ENCODE assay signal across 8 cellular contexts in the genomic region with DNA sequence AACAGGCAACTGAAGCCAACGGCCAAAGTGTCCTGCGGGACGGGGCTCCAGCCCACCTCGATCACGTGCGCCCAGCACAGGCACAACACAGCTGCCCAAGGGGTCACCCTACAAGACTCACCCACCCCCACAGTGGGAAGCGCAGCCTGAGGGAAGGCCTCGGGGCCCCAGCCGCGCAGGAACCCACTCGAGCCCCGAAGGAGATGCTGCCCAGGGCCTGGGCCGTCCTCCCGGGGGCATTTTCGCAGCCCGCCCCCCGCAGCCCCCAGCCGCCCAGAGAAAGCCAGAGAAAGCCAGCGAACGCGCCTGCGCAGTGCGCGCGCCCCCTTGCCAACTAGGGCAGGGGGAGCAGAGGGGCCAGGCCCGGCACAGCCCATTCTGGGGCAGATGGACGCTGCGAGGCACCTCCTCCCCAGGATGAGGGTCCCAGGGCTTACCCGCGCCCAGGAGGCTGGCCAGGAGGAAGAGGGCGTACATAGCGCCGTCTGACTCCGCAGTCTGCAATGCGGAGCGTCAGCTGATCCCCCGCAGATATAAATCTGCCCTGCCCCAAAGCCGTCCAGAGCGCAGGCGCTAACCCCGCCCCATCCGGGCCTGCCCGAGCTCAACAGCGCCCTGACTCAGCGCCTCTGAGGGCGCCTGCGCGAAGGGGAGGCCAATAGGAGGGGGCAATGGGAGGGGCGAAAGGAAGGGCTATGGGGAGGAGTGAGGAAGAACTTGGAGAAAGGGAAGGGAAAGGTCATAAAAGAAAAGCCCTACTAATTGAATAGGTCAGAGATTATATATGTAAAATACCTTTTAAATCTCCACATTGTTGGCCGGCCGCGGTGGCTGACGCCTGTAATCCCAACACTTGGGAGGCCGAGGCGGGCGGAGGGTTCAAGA. TPM values are rescaled to one million over a fixed set of nuclear protein-coding genes. Genes with fewer than 3 reads are reported as not detected.
DNase-seq lines count a peak whose midpoint lies in the region; ATAC-seq and TF ChIP-seq lines count a peak whose summit lies in the region.

Gene PSAP, minus strand, starts transcription at position 507 of the 885 bp plus-strand sequence. Its CDS starts 30 bp downstream, at position 477.

- peak within 1 kb of the TSS; percentile 60; the same call in 1 of the 2 replicates for H3K27ac ChIP-seq in ACC112 (ENCODE audit: low read depth, low read length)
- H3K27ac ChIP-seq in VCaP = peak within 1 kb of the TSS; percentile 93
- H3K27ac ChIP-seq in breast epithelium = peak within 1 kb of the TSS; percentile 98 to 99
- peak within 1 kb of the TSS; percentile 74 for H3K27ac ChIP-seq in iPS-18a (ENCODE audit: low read length)

- TF ChIP-seq CTCF in VCaP (conservative IDR thresholded peaks at IDR 0.05) (no peak; the same call in 1 of the 2 replicates), breast epithelium (IDR thresholded peaks at IDR 0.05) (peak in 2 of 3 donors; percentile 3 to 16)

- ATAC-seq in GM18870 (IDR thresholded peaks at IDR 0.05; ENCODE audit: unreplicated experiment) = peak; percentile 83
- peak; percentile 96 for ATAC-seq in HG03135 (IDR thresholded peaks at IDR 0.05; ENCODE audit: unreplicated experiment)

- H3K36me3 ChIP-seq in ACC112 (ENCODE audit: insufficient read depth, low read length) = no peaks in the 10 kb centered on the region; the same call in 1 of the 2 replicates
- H3K36me3 ChIP-seq in breast epithelium = no peaks in the 10 kb centered on the region
- H3K36me3 ChIP-seq in iPS-18a (ENCODE audit: control insufficient read depth, low read depth, low read length) = no peaks in the 10 kb centered on the region
- H3K36me3 ChIP-seq in skeletal muscle satellite cell (ENCODE audit: insufficient read depth, low read length) = no peaks in the 10 kb centered on the region

- peak; percentile 97 for TF ChIP-seq POLR2A in breast epithelium (IDR thresholded peaks at IDR 0.05)

- H3K9me3 ChIP-seq in breast epithelium = no peaks in the 10 kb centered on the region
- H3K9me3 ChIP-seq in iPS-18a (ENCODE audit: control insufficient read depth, low read depth, low read length) = no peaks in the 10 kb centered on the region
- H3K9me3 ChIP-seq in skeletal muscle satellite cell (replicated peaks; ENCODE audit: low read length) = no peaks in the 10 kb centered on the region

- DNase-seq in NCI-H2196 treated with DMSO at 0.1 percent for 48 hours (lab: John Stamatoyannopoulos, UW; ENCODE audit: unreplicated experiment) = peak; percentile 70
- peak; percentile 98 to 99 for DNase-seq in breast epithelium (ENCODE audit: low spot score in 2 of 2)

- peaks cover 50% of the 10 kb centered on the region for H3K79me2 ChIP-seq in ACC112 (ENCODE audit: control insufficient read depth, insufficient read depth, low read length, unreplicated experiment)

- H3K4me3 ChIP-seq in ACC112 (ENCODE audit: low read depth, low read length) (peak within 1 kb of the TSS; percentile 100), breast epithelium (peak within 1 kb of the TSS; percentile 88 to 100 (median 97)), iPS-18a (ENCODE audit: low read length) (peak within 1 kb of the TSS; percentile 94), skeletal muscle satellite cell (ENCODE audit: low read length) (peak within 1 kb of the TSS; percentile 97)

- peaks cover 17% of the 10 kb centered on the region for H3K4me1 ChIP-seq in ACC112 (ENCODE audit: control insufficient read depth, insufficient read depth, low read length, unreplicated experiment)
- peaks cover 0 to 3% of the 10 kb centered on the region in 2 donors for H3K4me1 ChIP-seq in breast epithelium
- H3K4me1 ChIP-seq in iPS-18a (ENCODE audit: control insufficient read depth, low read depth, low read length) = peaks cover 9% of the 10 kb centered on the region
- H3K4me1 ChIP-seq in skeletal muscle satellite cell (ENCODE audit: control insufficient read depth, insufficient read depth, low read length) = peaks cover 28% of the 10 kb centered on the region

- intact Hi-C loops in breast epithelium (cut with DNase I; ENCODE audit: low total_unique reads) = no loop called here

- H2AFZ ChIP-seq in ACC112 (ENCODE audit: low read length, unreplicated experiment) = peak within 1 kb of the TSS; percentile 20

- no peaks in the 10 kb centered on the region for H3K27me3 ChIP-seq in ACC112 (ENCODE audit: insufficient read depth, low read length)
- H3K27me3 ChIP-seq in breast epithelium = no peaks in the 10 kb centered on the region
- H3K27me3 ChIP-seq in iPS-18a (ENCODE audit: control insufficient read depth, insufficient read depth, low read length) = no peaks in the 10 kb centered on the region
- no peaks in the 10 kb centered on the region for H3K27me3 ChIP-seq in skeletal muscle satellite cell (ENCODE audit: control insufficient read depth, insufficient read depth, low read length)

- H3K4me2 ChIP-seq in skeletal muscle satellite cell (ENCODE audit: low read length) = peak within 1 kb of the TSS; percentile 84

- H3K9ac ChIP-seq in iPS-18a (ENCODE audit: low read length) = peak within 1 kb of the TSS; percentile 88
- peak within 1 kb of the TSS; percentile 99 for H3K9ac ChIP-seq in skeletal muscle satellite cell (ENCODE audit: low read depth, low read length)

RNA-seq across cellular contexts. Expression of gene PSAP, which starts in this region (rescaled TPM):
- total RNA-seq in breast epithelium = 1,000 to 10,000 TPM in 1 of 3 donors, 100 to 1,000 TPM in 2; 623 to 1,873 (median 945) TPM
- total RNA-seq in skeletal muscle satellite cell (2012; rRNA removed) = 390 and 542 TPM in 2 replicates

Comparison
In these comparisons a context has a peak if more than half of its experiments do, and no peak if none do; other contexts are left out.
1. Peak in every context shown above with its lines: DNase-seq, ATAC-seq, H3K4me3 ChIP-seq and H3K27ac ChIP-seq.